In the genomic region with DNA sequence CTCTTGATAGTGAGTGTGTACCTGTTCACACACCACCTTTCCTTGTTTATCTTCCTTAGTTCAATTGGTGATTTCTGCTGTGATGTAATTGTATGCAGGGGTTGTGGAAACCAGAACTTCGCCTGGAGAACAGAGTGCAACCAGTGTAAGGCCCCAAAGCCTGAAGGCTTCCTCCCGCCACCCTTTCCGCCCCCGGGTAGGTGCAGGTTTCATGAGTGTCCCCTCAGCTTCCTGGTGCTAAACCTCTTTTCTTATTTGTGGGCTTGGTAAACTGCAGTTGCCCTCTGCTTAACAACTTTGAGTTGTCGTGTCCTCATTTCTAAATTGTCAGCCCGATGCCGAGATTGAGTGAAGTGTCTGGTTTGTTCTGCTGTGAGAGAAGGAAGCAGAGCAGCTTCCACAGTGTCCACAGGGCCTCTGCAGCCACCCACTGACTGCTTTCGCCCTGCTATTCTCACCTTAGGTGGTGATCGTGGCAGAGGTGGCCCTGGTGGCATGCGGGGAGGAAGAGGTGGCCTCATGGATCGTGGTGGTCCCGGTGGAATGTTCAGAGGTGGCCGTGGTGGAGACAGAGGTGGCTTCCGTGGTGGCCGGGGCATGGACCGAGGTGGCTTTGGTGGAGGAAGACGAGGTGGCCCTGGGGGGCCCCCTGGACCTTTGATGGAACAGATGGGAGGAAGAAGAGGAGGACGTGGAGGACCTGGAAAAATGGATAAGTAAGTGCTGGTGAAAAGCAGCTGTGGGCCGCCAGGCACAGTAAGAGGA, we compare ENCODE assay signal across 2 cellular contexts.
TF ChIP-seq lines count a peak whose summit lies in the region.

No MANE protein-coding gene starts in this region.

TF ChIP-seq in GM12878, 131 proteins besides CTCF, POLR2A, EP300 and RAD21:
- TF ChIP-seq RAD51 (IDR thresholded peaks at IDR 0.05) (no peak), IKZF2 (IDR thresholded peaks at IDR 0.05) (no peak), WRNIP1 (IDR thresholded peaks at IDR 0.05; ENCODE audit: borderline replicate concordance, low read depth, low read length) (no peak), NFYA (IDR thresholded peaks at IDR 0.05; ENCODE audit: borderline replicate concordance, low read depth, low read length) (no peak), TARDBP (IDR thresholded peaks at IDR 0.05; ENCODE audit: borderline replicate concordance) (no peak)
- TF ChIP-seq, protein P1, sequence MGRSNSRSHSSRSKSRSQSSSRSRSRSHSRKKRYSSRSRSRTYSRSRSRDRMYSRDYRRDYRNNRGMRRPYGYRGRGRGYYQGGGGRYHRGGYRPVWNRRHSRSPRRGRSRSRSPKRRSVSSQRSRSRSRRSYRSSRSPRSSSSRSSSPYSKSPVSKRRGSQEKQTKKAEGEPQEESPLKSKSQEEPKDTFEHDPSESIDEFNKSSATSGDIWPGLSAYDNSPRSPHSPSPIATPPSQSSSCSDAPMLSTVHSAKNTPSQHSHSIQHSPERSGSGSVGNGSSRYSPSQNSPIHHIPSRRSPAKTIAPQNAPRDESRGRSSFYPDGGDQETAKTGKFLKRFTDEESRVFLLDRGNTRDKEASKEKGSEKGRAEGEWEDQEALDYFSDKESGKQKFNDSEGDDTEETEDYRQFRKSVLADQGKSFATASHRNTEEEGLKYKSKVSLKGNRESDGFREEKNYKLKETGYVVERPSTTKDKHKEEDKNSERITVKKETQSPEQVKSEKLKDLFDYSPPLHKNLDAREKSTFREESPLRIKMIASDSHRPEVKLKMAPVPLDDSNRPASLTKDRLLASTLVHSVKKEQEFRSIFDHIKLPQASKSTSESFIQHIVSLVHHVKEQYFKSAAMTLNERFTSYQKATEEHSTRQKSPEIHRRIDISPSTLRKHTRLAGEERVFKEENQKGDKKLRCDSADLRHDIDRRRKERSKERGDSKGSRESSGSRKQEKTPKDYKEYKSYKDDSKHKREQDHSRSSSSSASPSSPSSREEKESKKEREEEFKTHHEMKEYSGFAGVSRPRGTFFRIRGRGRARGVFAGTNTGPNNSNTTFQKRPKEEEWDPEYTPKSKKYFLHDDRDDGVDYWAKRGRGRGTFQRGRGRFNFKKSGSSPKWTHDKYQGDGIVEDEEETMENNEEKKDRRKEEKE (IDR thresholded peaks at IDR 0.05) = no peak
- TF ChIP-seq, protein P2, sequence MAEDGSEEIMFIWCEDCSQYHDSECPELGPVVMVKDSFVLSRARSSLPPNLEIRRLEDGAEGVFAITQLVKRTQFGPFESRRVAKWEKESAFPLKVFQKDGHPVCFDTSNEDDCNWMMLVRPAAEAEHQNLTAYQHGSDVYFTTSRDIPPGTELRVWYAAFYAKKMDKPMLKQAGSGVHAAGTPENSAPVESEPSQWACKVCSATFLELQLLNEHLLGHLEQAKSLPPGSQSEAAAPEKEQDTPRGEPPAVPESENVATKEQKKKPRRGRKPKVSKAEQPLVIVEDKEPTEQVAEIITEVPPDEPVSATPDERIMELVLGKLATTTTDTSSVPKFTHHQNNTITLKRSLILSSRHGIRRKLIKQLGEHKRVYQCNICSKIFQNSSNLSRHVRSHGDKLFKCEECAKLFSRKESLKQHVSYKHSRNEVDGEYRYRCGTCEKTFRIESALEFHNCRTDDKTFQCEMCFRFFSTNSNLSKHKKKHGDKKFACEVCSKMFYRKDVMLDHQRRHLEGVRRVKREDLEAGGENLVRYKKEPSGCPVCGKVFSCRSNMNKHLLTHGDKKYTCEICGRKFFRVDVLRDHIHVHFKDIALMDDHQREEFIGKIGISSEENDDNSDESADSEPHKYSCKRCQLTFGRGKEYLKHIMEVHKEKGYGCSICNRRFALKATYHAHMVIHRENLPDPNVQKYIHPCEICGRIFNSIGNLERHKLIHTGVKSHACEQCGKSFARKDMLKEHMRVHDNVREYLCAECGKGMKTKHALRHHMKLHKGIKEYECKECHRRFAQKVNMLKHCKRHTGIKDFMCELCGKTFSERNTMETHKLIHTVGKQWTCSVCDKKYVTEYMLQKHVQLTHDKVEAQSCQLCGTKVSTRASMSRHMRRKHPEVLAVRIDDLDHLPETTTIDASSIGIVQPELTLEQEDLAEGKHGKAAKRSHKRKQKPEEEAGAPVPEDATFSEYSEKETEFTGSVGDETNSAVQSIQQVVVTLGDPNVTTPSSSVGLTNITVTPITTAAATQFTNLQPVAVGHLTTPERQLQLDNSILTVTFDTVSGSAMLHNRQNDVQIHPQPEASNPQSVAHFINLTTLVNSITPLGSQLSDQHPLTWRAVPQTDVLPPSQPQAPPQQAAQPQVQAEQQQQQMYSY (CRISPR knock-in tag; IDR thresholded peaks at IDR 0.05) = no peak

TF ChIP-seq in GM23338, 12 proteins besides CTCF, POLR2A, EP300 and RAD21:
- no peak for TF ChIP-seq EZH2phosphoT487 (IDR thresholded peaks at IDR 0.05; ENCODE audit: unreplicated experiment)
- TF ChIP-seq STAT1 (IDR thresholded peaks at IDR 0.05; ENCODE audit: unreplicated experiment) = no peak
- TF ChIP-seq CREB1 (CRISPR knock-in tag; IDR thresholded peaks at IDR 0.05; ENCODE audit: low read depth) = no peak
- TF ChIP-seq, protein P3, sequence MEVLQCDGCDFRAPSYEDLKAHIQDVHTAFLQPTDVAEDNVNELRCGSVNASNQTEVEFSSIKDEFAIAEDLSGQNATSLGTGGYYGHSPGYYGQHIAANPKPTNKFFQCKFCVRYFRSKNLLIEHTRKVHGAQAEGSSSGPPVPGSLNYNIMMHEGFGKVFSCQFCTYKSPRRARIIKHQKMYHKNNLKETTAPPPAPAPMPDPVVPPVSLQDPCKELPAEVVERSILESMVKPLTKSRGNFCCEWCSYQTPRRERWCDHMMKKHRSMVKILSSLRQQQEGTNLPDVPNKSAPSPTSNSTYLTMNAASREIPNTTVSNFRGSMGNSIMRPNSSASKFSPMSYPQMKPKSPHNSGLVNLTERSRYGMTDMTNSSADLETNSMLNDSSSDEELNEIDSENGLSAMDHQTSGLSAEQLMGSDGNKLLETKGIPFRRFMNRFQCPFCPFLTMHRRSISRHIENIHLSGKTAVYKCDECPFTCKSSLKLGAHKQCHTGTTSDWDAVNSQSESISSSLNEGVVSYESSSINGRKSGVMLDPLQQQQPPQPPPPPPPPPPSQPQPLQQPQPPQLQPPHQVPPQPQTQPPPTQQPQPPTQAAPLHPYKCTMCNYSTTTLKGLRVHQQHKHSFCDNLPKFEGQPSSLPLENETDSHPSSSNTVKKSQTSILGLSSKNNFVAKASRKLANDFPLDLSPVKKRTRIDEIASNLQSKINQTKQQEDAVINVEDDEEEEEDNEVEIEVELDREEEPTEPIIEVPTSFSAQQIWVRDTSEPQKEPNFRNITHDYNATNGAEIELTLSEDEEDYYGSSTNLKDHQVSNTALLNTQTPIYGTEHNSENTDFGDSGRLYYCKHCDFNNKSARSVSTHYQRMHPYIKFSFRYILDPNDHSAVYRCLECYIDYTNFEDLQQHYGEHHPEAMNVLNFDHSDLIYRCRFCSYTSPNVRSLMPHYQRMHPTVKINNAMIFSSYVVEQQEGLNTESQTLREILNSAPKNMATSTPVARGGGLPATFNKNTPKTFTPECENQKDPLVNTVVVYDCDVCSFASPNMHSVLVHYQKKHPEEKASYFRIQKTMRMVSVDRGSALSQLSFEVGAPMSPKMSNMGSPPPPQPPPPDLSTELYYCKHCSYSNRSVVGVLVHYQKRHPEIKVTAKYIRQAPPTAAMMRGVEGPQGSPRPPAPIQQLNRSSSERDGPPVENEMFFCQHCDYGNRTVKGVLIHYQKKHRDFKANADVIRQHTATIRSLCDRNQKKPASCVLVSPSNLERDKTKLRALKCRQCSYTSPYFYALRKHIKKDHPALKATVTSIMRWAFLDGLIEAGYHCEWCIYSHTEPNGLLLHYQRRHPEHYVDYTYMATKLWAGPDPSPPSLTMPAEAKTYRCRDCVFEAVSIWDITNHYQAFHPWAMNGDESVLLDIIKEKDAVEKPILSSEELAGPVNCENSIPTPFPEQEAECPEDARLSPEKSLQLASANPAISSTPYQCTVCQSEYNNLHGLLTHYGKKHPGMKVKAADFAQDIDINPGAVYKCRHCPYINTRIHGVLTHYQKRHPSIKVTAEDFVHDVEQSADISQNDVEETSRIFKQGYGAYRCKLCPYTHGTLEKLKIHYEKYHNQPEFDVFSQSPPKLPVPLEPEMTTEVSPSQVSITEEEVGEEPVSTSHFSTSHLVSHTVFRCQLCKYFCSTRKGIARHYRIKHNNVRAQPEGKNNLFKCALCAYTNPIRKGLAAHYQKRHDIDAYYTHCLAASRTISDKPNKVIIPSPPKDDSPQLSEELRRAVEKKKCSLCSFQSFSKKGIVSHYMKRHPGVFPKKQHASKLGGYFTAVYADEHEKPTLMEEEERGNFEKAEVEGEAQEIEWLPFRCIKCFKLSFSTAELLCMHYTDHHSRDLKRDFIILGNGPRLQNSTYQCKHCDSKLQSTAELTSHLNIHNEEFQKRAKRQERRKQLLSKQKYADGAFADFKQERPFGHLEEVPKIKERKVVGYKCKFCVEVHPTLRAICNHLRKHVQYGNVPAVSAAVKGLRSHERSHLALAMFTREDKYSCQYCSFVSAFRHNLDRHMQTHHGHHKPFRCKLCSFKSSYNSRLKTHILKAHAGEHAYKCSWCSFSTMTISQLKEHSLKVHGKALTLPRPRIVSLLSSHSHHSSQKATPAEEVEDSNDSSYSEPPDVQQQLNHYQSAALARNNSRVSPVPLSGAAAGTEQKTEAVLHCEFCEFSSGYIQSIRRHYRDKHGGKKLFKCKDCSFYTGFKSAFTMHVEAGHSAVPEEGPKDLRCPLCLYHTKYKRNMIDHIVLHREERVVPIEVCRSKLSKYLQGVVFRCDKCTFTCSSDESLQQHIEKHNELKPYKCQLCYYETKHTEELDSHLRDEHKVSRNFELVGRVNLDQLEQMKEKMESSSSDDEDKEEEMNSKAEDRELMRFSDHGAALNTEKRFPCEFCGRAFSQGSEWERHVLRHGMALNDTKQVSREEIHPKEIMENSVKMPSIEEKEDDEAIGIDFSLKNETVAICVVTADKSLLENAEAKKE (CRISPR knock-in tag; IDR thresholded peaks at IDR 0.05) = no peak
- no peak for TF ChIP-seq POLR2AphosphoS5 (IDR thresholded peaks at IDR 0.05; ENCODE audit: low read depth)
- TF ChIP-seq NANOG (IDR thresholded peaks at IDR 0.05; ENCODE audit: borderline replicate concordance) = no peak
- no peak for TF ChIP-seq ZNF114 (CRISPR knock-in tag; IDR thresholded peaks at IDR 0.05)
- TF ChIP-seq, protein P4, sequence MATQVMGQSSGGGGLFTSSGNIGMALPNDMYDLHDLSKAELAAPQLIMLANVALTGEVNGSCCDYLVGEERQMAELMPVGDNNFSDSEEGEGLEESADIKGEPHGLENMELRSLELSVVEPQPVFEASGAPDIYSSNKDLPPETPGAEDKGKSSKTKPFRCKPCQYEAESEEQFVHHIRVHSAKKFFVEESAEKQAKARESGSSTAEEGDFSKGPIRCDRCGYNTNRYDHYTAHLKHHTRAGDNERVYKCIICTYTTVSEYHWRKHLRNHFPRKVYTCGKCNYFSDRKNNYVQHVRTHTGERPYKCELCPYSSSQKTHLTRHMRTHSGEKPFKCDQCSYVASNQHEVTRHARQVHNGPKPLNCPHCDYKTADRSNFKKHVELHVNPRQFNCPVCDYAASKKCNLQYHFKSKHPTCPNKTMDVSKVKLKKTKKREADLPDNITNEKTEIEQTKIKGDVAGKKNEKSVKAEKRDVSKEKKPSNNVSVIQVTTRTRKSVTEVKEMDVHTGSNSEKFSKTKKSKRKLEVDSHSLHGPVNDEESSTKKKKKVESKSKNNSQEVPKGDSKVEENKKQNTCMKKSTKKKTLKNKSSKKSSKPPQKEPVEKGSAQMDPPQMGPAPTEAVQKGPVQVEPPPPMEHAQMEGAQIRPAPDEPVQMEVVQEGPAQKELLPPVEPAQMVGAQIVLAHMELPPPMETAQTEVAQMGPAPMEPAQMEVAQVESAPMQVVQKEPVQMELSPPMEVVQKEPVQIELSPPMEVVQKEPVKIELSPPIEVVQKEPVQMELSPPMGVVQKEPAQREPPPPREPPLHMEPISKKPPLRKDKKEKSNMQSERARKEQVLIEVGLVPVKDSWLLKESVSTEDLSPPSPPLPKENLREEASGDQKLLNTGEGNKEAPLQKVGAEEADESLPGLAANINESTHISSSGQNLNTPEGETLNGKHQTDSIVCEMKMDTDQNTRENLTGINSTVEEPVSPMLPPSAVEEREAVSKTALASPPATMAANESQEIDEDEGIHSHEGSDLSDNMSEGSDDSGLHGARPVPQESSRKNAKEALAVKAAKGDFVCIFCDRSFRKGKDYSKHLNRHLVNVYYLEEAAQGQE (IDR thresholded peaks at IDR 0.05; ENCODE audit: unreplicated experiment) = no peak
- no peak for TF ChIP-seq ZNF331 (CRISPR knock-in tag; IDR thresholded peaks at IDR 0.05; ENCODE audit: low read depth)
- no peak for TF ChIP-seq JUNB (IDR thresholded peaks at IDR 0.05; ENCODE audit: unreplicated experiment)
- TF ChIP-seq, protein P5, sequence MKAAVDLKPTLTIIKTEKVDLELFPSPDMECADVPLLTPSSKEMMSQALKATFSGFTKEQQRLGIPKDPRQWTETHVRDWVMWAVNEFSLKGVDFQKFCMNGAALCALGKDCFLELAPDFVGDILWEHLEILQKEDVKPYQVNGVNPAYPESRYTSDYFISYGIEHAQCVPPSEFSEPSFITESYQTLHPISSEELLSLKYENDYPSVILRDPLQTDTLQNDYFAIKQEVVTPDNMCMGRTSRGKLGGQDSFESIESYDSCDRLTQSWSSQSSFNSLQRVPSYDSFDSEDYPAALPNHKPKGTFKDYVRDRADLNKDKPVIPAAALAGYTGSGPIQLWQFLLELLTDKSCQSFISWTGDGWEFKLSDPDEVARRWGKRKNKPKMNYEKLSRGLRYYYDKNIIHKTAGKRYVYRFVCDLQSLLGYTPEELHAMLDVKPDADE (IDR thresholded peaks at IDR 0.05) = no peak
- TF ChIP-seq EZH2 (IDR thresholded peaks at IDR 0.05; ENCODE audit: low read depth, unreplicated experiment) = no peak
